In the genomic region with DNA sequence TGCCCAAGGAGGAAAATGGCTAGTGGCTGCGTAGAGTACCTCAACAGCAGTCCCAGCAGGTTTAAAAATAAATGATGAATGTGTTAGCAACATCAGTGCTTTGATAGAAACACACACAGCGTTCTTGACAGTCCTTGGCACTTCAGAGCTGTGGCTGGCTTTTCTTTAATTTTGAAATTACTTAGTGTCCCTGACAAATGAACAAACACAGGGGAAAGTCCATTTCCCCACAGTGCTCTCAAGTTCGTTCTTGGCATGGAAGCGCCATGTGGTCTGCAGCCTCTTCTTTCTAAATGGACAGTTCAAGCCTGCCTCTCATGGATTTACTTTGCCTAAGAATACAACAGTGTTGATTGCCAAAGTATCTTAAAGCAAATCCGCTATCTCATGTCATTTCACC, we compare ENCODE assay signal across 13 cellular contexts.
"Had no signal": no experiment of that assay in that cellular context is flagged by ENCODE, and none has a peak within 500 bp of the region (broad histone marks: within the 10 kb centered on the region; RNA-seq: fewer than 3 reads in every experiment).

No MANE protein-coding gene starts in this region.

- H3K36me3 ChIP-seq: stomach, tibial nerve had no signal

- H3K27ac ChIP-seq: stomach, tibial nerve had no signal

- H3K4me3 Mint-ChIP-seq: activated CD4-positive, alpha-beta T cell treated with anti-CD3 and anti-CD28 coated beads, Interleukin-2, amount 10 ng/mL, durations not matched to agents 7 days and 5 days; activated naive CD4-positive, alpha-beta T cell treated with anti-CD3 and anti-CD28 coated beads for 36 hours; activated T-helper 17 cell treated with anti-CD3 and anti-CD28 coated beads, Interleukin-2, amount 50 U/mL, for 72 hours; immature natural killer cell; nephron; T-helper 1 cell treated with Interleukin-12 subunit alpha and Interleukin-12 subunit beta and Interleukin-4 antibody, amounts not matched to agents 30 μg/mL and 1 μg/mL, for 36 hours had no signal

- H3K4me3 ChIP-seq: stomach, tibial nerve had no signal

- H3K27me3 ChIP-seq: stomach, tibial nerve had no signal

- H3K9me3 ChIP-seq: stomach had no signal

- DNase-seq: activated CD4-positive, alpha-beta T cell treated with anti-CD3 and anti-CD28 coated beads, Interleukin-2, amount 10 ng/mL, durations not matched to agents 7 days and 5 days; activated CD4-positive, CD25-positive, alpha-beta regulatory T cell; activated naive CD4-positive, alpha-beta T cell treated with anti-CD3 and anti-CD28 coated beads for 36 hours; activated T-cell treated with anti-CD3 and anti-CD28 coated beads for 4 hours; caudate nucleus; glutamatergic neuron; immature natural killer cell; left cardiac atrium; stomach had no signal

- H3K9me3 Mint-ChIP-seq: activated CD4-positive, alpha-beta T cell treated with anti-CD3 and anti-CD28 coated beads, Interleukin-2, amount 10 ng/mL, durations not matched to agents 7 days and 5 days; T-helper 1 cell treated with Interleukin-12 subunit alpha and Interleukin-12 subunit beta and Interleukin-4 antibody, amounts not matched to agents 30 μg/mL and 1 μg/mL, for 36 hours had no signal

- H3K4me1 Mint-ChIP-seq: activated CD4-positive, alpha-beta T cell treated with anti-CD3 and anti-CD28 coated beads, Interleukin-2, amount 10 ng/mL, durations not matched to agents 7 days and 5 days; activated T-helper 17 cell treated with anti-CD3 and anti-CD28 coated beads, Interleukin-2, amount 50 U/mL, for 72 hours; immature natural killer cell; nephron had no signal

- H3K4me1 ChIP-seq: stomach, tibial nerve had no signal

- H3K36me3 Mint-ChIP-seq: immature natural killer cell had no signal

- H3K27ac Mint-ChIP-seq: activated CD4-positive, alpha-beta T cell treated with anti-CD3 and anti-CD28 coated beads, Interleukin-2, amount 10 ng/mL, durations not matched to agents 7 days and 5 days; activated naive CD4-positive, alpha-beta T cell treated with anti-CD3 and anti-CD28 coated beads for 36 hours; activated T-helper 17 cell treated with anti-CD3 and anti-CD28 coated beads, Interleukin-2, amount 50 U/mL, for 72 hours; immature natural killer cell; nephron; T-helper 1 cell treated with Interleukin-12 subunit alpha and Interleukin-12 subunit beta and Interleukin-4 antibody, amounts not matched to agents 30 μg/mL and 1 μg/mL, for 36 hours had no signal
